ENCODE assay signal across 20 cellular contexts in genomic region chr3:118077332-118077731, GRCh38.
DNase-seq lines count a peak whose midpoint lies in the region; ATAC-seq and TF ChIP-seq lines count a peak whose summit lies in the region.
"Had no signal": no experiment of that assay in that cellular context is flagged by ENCODE, and none has a peak within 500 bp of the region (broad histone marks: within the 10 kb centered on the region; RNA-seq: fewer than 3 reads in every experiment).

No MANE protein-coding gene starts in this region.

- CTCF ChIA-PET in activated naive CD4-positive, alpha-beta T cell treated with anti-CD3 and anti-CD28 coated beads, Interleukin-2, amount 10 ng/mL, durations not matched to agents 7 days and 5 days (lab: Charles Lee), result no interaction called here

- no peaks in the 10 kb centered on the region for H3K36me3 Mint-ChIP-seq in activated naive CD4-positive, alpha-beta T cell treated with anti-CD3 and anti-CD28 coated beads, Interleukin-2, amount 10 ng/mL, durations not matched to agents 7 days and 5 days
- H3K36me3 Mint-ChIP-seq: CD4-positive, alpha-beta memory T cell had no signal

- TF ChIP-seq POLR2A in NB4 (IDR thresholded peaks at IDR 0.05; ENCODE audit: extremely low read depth, insufficient read length) (no peak), prostate gland (IDR thresholded peaks at IDR 0.05) (no peak)

- WGBS in prostate gland, result 85% methylated on average over 1 of the region's 1 CpG

- H3K4me1 Mint-ChIP-seq in activated naive CD4-positive, alpha-beta T cell treated with anti-CD3 and anti-CD28 coated beads, Interleukin-2, amount 10 ng/mL, durations not matched to agents 7 days and 5 days, result no peaks in the 10 kb centered on the region
- H3K4me1 Mint-ChIP-seq: CD4-positive, alpha-beta memory T cell had no signal

- H3K4me3 ChIP-seq in NB4 (ENCODE audit: low read depth, low read length) (no peak overlapping the region), prostate gland (no peak overlapping the region)
- H3K4me3 ChIP-seq: A549, HAP-1 had no signal

- H3K27ac ChIP-seq in prostate gland, result no peak overlapping the region
- H3K27ac ChIP-seq: A549 had no signal

- peaks cover 16% of the 10 kb centered on the region for H3K9me3 Mint-ChIP-seq in activated naive CD4-positive, alpha-beta T cell treated with anti-CD3 and anti-CD28 coated beads, Interleukin-2, amount 10 ng/mL, durations not matched to agents 7 days and 5 days

- ATAC-seq in HG02840 (IDR thresholded peaks at IDR 0.05; ENCODE audit: low FRiP score, unreplicated experiment), result no peak
- ATAC-seq: A549 had no signal

- no peaks in the 10 kb centered on the region for H3K9me3 ChIP-seq in prostate gland
- H3K9me3 ChIP-seq: A549, BE2C, HAP-1 had no signal

- no peak overlapping the region for H3K4me3 Mint-ChIP-seq in activated naive CD4-positive, alpha-beta T cell treated with anti-CD3 and anti-CD28 coated beads, Interleukin-2, amount 10 ng/mL, durations not matched to agents 7 days and 5 days
- H3K4me3 Mint-ChIP-seq: CD4-positive, alpha-beta memory T cell had no signal

- H3K27me3 Mint-ChIP-seq in activated naive CD4-positive, alpha-beta T cell treated with anti-CD3 and anti-CD28 coated beads, Interleukin-2, amount 10 ng/mL, durations not matched to agents 7 days and 5 days, result no peaks in the 10 kb centered on the region
- H3K27me3 Mint-ChIP-seq: CD4-positive, alpha-beta memory T cell had no signal

- TF ChIP-seq CTCF in NB4 (IDR thresholded peaks at IDR 0.05; ENCODE audit: low read depth, low read length) (no peak), prostate gland (IDR thresholded peaks at IDR 0.05) (no peak)

- intact Hi-C loops in prostate gland (cut with DNase I), result no loop called here

- no peaks in the 10 kb centered on the region for H3K27me3 ChIP-seq in prostate gland (replicated peaks; ENCODE audit: insufficient read depth)
- H3K27me3 ChIP-seq: BE2C had no signal

- peak overlapping the region; percentile 37 for H3K27ac Mint-ChIP-seq in activated naive CD4-positive, alpha-beta T cell treated with anti-CD3 and anti-CD28 coated beads, Interleukin-2, amount 10 ng/mL, durations not matched to agents 7 days and 5 days
- H3K27ac Mint-ChIP-seq: CD4-positive, alpha-beta memory T cell had no signal

- no peaks in the 10 kb centered on the region for H3K4me1 ChIP-seq in prostate gland (replicated peaks)
- H3K4me1 ChIP-seq: A549, BE2C, HAP-1 had no signal

- H3K36me3 ChIP-seq in prostate gland, result no peaks in the 10 kb centered on the region
- H3K36me3 ChIP-seq: BE2C, HAP-1 had no signal

- no peak for DNase-seq in activated naive CD4-positive, alpha-beta T cell treated with anti-CD3 and anti-CD28 coated beads, Interleukin-2, amount 10 ng/mL, durations not matched to agents 7 days and 5 days
- DNase-seq in activated naive CD4-positive, alpha-beta T cell (lab: John Stamatoyannopoulos, UW), result no peak
- DNase-seq in Kasumi-1 (lab: John Stamatoyannopoulos, UW), result peak; percentile 59 to 68
- peak; percentile 1 for DNase-seq in NB4 (ENCODE audit: low read depth)
- DNase-seq in hypothalamus (lab: John Stamatoyannopoulos, UW), result no peak
- no peak for DNase-seq in prostate gland (ENCODE audit: low spot score)
- DNase-seq: 8988T; ACHN; AML-193; BE2C; C1 segment of cervical spinal cord; Calu3; CD4-positive, alpha-beta memory T cell; COR-L47; DMS53; DMS79 treated with DMSO at 0.1 percent for 48 hours; GOT3 had no signal

Comparison
In these comparisons a context has a peak if more than half of its experiments do, and no peak if none do; other contexts are left out.
1. DNase-seq: peak in Kasumi-1 (2 of 2) and NB4 (single experiment); none in activated naive CD4-positive, alpha-beta T cell treated with anti-CD3 and anti-CD28 coated beads, Interleukin-2, amount 10 ng/mL, durations not matched to agents 7 days and 5 days (single experiment), activated naive CD4-positive, alpha-beta T cell (0 of 4), hypothalamus (0 of 51) and prostate gland (single experiment).